ENCODE assay signal across 9 cellular contexts in genomic region chr12:12358528-12358927, GRCh38. TPM values are rescaled to one million over a fixed set of nuclear protein-coding genes. Genes with fewer than 3 reads are reported as not detected.
DNase-seq lines count a peak whose midpoint lies in the region; ATAC-seq and TF ChIP-seq lines count a peak whose summit lies in the region.
"Had no signal": no experiment of that assay in that cellular context is flagged by ENCODE, and none has a peak within 500 bp of the region (broad histone marks: within the 10 kb centered on the region; RNA-seq: fewer than 3 reads in every experiment).

No MANE protein-coding gene starts in this region.

- peaks cover 14% of the 10 kb centered on the region for H3K79me2 ChIP-seq in ACC112 (ENCODE audit: control insufficient read depth, insufficient read depth, low read length, unreplicated experiment)

- peak overlapping the region; percentile 89 to 98 (median 93) for H3K4me3 Mint-ChIP-seq in brain
- H3K4me3 Mint-ChIP-seq in naive thymus-derived CD8-positive, alpha-beta T cell: peak overlapping the region; percentile 90 to 98 (median 96)

- H3K36me3 Mint-ChIP-seq in brain: peaks cover 8% of the 10 kb centered on the region
- H3K36me3 Mint-ChIP-seq in naive thymus-derived CD8-positive, alpha-beta T cell: peaks cover 0 to 14% (median 0%) of the 10 kb centered on the region in 3 donors

- WGBS in HUES64: 96% methylated on average over 4 of the region's 4 CpGs

- POLR2A ChIA-PET in naive thymus-derived CD8-positive, alpha-beta T cell (lab: Charles Lee): interaction anchor here (0.6 to 3.3 kb wide), 11 partner anchors 9 to 378 kb away, joined by 3 to 78 read pairs (median 5); partner anchors contain the start of genes CDKN1B, DUSP16, GPR19 and MANSC1

- H3K27ac Mint-ChIP-seq in brain: peak overlapping the region; percentile 97 to 99 (median 99)
- peak overlapping the region; percentile 95 to 100 (median 99) for H3K27ac Mint-ChIP-seq in naive thymus-derived CD8-positive, alpha-beta T cell

- no peak overlapping the region for H3K27ac ChIP-seq in ACC112 (ENCODE audit: low read depth, low read length)
- H3K27ac ChIP-seq in HUES64 (ENCODE audit: low read depth, low read length): no peak overlapping the region

- H3K4me1 ChIP-seq in ACC112 (ENCODE audit: control insufficient read depth, insufficient read depth, low read length, unreplicated experiment) (peaks cover 12% of the 10 kb centered on the region), HUES64 (ENCODE audit: insufficient read depth, low read length) (peaks cover 9% of the 10 kb centered on the region)

- peaks cover 6% of the 10 kb centered on the region for H3K27me3 Mint-ChIP-seq in brain
- H3K27me3 Mint-ChIP-seq in naive thymus-derived CD8-positive, alpha-beta T cell: no peaks in the 10 kb centered on the region

- H3K36me3 ChIP-seq in ACC112 (ENCODE audit: insufficient read depth, low read length) (0 out of 2 replicates have a peak, but pooled peaks cover 3% of the 10 kb centered on the region), HUES64 (ENCODE audit: insufficient read depth, low read length) (no peaks in the 10 kb centered on the region; the same call in 1 of the 2 replicates)

- H3K4me3 ChIP-seq in ACC112 (ENCODE audit: low read depth, low read length) (peak overlapping the region; percentile 97), HUES64 (ENCODE audit: low read length) (peak overlapping the region; percentile 80)

- DNase-seq in naive thymus-derived CD8-positive, alpha-beta T cell: no peak
- DNase-seq in superior temporal gyrus (ENCODE audit: extremely low spot score) (no peak), EL (no peak)
- DNase-seq in activated CD4-positive, CD25-positive, alpha-beta regulatory T cell (lab: John Stamatoyannopoulos, UW): no peak
- DNase-seq: stimulated activated CD4-positive, alpha-beta T cell treated with anti-CD3 and anti-CD28 coated beads, Interleukin-4, amount 100 ng/mL, for 24 hours had no signal

- H3K27me3 ChIP-seq in ACC112 (ENCODE audit: insufficient read depth, low read length): no peaks in the 10 kb centered on the region
- H3K27me3 ChIP-seq in HUES64 (ENCODE audit: insufficient read depth, low read length): no peaks in the 10 kb centered on the region

- no peak for TF ChIP-seq CTCF in brain (conservative IDR thresholded peaks at IDR 0.05)

- peaks cover 50% of the 10 kb centered on the region for H3K4me1 Mint-ChIP-seq in brain
- peaks cover 22 to 53% (median 46%) of the 10 kb centered on the region in 4 donors for H3K4me1 Mint-ChIP-seq in naive thymus-derived CD8-positive, alpha-beta T cell

- no peak for ATAC-seq in naive thymus-derived CD8-positive, alpha-beta T cell
- no peak for ATAC-seq in HG03097 (IDR thresholded peaks at IDR 0.05; ENCODE audit: low FRiP score, unreplicated experiment)

- no peaks in the 10 kb centered on the region for H3K9me3 ChIP-seq in HUES64 (ENCODE audit: insufficient read depth, low read depth, low read length)

- no peaks in the 10 kb centered on the region for H3K9me3 Mint-ChIP-seq in brain
- H3K9me3 Mint-ChIP-seq in naive thymus-derived CD8-positive, alpha-beta T cell: no peaks in the 10 kb centered on the region

- no peak overlapping the region for H3K9ac ChIP-seq in HUES64 (ENCODE audit: low read depth, low read length)

- H2AFZ ChIP-seq in ACC112 (ENCODE audit: low read length, unreplicated experiment): peak overlapping the region; percentile 89

RNA-seq across cellular contexts. Expression of gene BORCS5, which starts 1.6 kb away (rescaled TPM):
- 5.6 TPM for polyA plus RNA-seq in HUES64 (2013, experiment 1 of 2)
- 6.1 TPM for polyA plus RNA-seq in HUES64 (2013, experiment 2 of 2)
- 29.7 TPM for polyA plus RNA-seq in brain (ENCODE audit: insufficient read depth, low read depth, low replicate concordance)
- total RNA-seq in naive thymus-derived CD8-positive, alpha-beta T cell: 10 to 100 TPM; 12.4 to 16.6 TPM
- polyA plus RNA-seq in naive thymus-derived CD8-positive, alpha-beta T cell: 10 to 100 TPM; 14.2 to 18.4 (median 15.7) TPM

RNA-seq across cellular contexts. Expression of gene MANSC1, which starts 8.5 kb away (rescaled TPM):
- 3.0 TPM for polyA plus RNA-seq in HUES64 (2013, experiment 1 of 2)
- 5.7 TPM for polyA plus RNA-seq in HUES64 (2013, experiment 2 of 2)
- polyA plus RNA-seq in brain (ENCODE audit: insufficient read depth, low read depth, low replicate concordance): 26.8 TPM
- total RNA-seq in naive thymus-derived CD8-positive, alpha-beta T cell: under 1 TPM; 0.34 to 0.36 TPM
- polyA plus RNA-seq in naive thymus-derived CD8-positive, alpha-beta T cell: under 1 TPM; 0.39 to 0.89 (median 0.84) TPM

Comparison
In these comparisons a context has a peak if more than half of its experiments do, and no peak if none do; other contexts are left out.
1. RNA of gene MANSC1, which starts 8.5 kb away (polyA plus RNA-seq): 26.8 TPM in brain (single experiment); 0.39 to 0.89 TPM in naive thymus-derived CD8-positive, alpha-beta T cell; every median in the first group is over 10 times any median in the second.